ENCODE assay signal across 1 cellular context in the genomic region with DNA sequence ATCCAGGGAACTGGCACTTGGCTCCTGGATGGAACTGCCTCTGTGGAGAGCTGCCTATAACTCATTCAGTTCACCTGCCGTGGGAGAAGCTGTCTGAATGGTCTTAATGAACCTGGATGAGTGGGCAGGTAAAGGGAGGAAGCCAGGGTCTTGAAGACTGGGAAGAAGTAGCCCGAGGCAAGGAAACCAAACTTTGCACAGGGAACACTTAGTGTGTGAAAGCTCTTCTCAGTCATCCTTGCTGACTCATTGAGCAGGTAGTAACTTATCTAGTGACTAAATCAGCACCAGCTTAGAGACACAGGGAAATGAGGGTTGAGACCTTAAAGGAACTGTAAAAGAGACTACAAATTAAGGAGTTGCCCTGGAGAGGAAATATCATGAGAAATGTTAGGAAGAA.
TF ChIP-seq lines count a peak whose summit lies in the region.

No MANE protein-coding gene starts in this region.

TF ChIP-seq in GM23338, 12 proteins besides CTCF, POLR2A, EP300 and RAD21 (continued from another document):
- TF ChIP-seq, protein P1, sequence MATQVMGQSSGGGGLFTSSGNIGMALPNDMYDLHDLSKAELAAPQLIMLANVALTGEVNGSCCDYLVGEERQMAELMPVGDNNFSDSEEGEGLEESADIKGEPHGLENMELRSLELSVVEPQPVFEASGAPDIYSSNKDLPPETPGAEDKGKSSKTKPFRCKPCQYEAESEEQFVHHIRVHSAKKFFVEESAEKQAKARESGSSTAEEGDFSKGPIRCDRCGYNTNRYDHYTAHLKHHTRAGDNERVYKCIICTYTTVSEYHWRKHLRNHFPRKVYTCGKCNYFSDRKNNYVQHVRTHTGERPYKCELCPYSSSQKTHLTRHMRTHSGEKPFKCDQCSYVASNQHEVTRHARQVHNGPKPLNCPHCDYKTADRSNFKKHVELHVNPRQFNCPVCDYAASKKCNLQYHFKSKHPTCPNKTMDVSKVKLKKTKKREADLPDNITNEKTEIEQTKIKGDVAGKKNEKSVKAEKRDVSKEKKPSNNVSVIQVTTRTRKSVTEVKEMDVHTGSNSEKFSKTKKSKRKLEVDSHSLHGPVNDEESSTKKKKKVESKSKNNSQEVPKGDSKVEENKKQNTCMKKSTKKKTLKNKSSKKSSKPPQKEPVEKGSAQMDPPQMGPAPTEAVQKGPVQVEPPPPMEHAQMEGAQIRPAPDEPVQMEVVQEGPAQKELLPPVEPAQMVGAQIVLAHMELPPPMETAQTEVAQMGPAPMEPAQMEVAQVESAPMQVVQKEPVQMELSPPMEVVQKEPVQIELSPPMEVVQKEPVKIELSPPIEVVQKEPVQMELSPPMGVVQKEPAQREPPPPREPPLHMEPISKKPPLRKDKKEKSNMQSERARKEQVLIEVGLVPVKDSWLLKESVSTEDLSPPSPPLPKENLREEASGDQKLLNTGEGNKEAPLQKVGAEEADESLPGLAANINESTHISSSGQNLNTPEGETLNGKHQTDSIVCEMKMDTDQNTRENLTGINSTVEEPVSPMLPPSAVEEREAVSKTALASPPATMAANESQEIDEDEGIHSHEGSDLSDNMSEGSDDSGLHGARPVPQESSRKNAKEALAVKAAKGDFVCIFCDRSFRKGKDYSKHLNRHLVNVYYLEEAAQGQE (IDR thresholded peaks at IDR 0.05; ENCODE audit: unreplicated experiment), result no peak
- TF ChIP-seq, protein P2, sequence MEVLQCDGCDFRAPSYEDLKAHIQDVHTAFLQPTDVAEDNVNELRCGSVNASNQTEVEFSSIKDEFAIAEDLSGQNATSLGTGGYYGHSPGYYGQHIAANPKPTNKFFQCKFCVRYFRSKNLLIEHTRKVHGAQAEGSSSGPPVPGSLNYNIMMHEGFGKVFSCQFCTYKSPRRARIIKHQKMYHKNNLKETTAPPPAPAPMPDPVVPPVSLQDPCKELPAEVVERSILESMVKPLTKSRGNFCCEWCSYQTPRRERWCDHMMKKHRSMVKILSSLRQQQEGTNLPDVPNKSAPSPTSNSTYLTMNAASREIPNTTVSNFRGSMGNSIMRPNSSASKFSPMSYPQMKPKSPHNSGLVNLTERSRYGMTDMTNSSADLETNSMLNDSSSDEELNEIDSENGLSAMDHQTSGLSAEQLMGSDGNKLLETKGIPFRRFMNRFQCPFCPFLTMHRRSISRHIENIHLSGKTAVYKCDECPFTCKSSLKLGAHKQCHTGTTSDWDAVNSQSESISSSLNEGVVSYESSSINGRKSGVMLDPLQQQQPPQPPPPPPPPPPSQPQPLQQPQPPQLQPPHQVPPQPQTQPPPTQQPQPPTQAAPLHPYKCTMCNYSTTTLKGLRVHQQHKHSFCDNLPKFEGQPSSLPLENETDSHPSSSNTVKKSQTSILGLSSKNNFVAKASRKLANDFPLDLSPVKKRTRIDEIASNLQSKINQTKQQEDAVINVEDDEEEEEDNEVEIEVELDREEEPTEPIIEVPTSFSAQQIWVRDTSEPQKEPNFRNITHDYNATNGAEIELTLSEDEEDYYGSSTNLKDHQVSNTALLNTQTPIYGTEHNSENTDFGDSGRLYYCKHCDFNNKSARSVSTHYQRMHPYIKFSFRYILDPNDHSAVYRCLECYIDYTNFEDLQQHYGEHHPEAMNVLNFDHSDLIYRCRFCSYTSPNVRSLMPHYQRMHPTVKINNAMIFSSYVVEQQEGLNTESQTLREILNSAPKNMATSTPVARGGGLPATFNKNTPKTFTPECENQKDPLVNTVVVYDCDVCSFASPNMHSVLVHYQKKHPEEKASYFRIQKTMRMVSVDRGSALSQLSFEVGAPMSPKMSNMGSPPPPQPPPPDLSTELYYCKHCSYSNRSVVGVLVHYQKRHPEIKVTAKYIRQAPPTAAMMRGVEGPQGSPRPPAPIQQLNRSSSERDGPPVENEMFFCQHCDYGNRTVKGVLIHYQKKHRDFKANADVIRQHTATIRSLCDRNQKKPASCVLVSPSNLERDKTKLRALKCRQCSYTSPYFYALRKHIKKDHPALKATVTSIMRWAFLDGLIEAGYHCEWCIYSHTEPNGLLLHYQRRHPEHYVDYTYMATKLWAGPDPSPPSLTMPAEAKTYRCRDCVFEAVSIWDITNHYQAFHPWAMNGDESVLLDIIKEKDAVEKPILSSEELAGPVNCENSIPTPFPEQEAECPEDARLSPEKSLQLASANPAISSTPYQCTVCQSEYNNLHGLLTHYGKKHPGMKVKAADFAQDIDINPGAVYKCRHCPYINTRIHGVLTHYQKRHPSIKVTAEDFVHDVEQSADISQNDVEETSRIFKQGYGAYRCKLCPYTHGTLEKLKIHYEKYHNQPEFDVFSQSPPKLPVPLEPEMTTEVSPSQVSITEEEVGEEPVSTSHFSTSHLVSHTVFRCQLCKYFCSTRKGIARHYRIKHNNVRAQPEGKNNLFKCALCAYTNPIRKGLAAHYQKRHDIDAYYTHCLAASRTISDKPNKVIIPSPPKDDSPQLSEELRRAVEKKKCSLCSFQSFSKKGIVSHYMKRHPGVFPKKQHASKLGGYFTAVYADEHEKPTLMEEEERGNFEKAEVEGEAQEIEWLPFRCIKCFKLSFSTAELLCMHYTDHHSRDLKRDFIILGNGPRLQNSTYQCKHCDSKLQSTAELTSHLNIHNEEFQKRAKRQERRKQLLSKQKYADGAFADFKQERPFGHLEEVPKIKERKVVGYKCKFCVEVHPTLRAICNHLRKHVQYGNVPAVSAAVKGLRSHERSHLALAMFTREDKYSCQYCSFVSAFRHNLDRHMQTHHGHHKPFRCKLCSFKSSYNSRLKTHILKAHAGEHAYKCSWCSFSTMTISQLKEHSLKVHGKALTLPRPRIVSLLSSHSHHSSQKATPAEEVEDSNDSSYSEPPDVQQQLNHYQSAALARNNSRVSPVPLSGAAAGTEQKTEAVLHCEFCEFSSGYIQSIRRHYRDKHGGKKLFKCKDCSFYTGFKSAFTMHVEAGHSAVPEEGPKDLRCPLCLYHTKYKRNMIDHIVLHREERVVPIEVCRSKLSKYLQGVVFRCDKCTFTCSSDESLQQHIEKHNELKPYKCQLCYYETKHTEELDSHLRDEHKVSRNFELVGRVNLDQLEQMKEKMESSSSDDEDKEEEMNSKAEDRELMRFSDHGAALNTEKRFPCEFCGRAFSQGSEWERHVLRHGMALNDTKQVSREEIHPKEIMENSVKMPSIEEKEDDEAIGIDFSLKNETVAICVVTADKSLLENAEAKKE (CRISPR knock-in tag; IDR thresholded peaks at IDR 0.05), result no peak
- no peak for TF ChIP-seq NANOG (IDR thresholded peaks at IDR 0.05; ENCODE audit: borderline replicate concordance)
- no peak for TF ChIP-seq STAT1 (IDR thresholded peaks at IDR 0.05; ENCODE audit: unreplicated experiment)
- no peak for TF ChIP-seq ZNF114 (CRISPR knock-in tag; IDR thresholded peaks at IDR 0.05)
- no peak for TF ChIP-seq CREB1 (CRISPR knock-in tag; IDR thresholded peaks at IDR 0.05; ENCODE audit: low read depth)
- no peak for TF ChIP-seq EZH2 (IDR thresholded peaks at IDR 0.05; ENCODE audit: low read depth, unreplicated experiment)
